In genomic region chr11:571802-572185, GRCh38 we compare ENCODE assay signal across 16 cellular contexts. TPM values are rescaled to one million over a fixed set of nuclear protein-coding genes. Genes with fewer than 3 reads are reported as not detected.
"Had no signal": no experiment of that assay in that cellular context is flagged by ENCODE, and none has a peak within 500 bp of the region (broad histone marks: within the 10 kb centered on the region; RNA-seq: fewer than 3 reads in every experiment).

No MANE protein-coding gene starts in this region.

- FAIRE-seq: pancreas, urothelium cell line had no signal

- H3K27ac ChIP-seq: dorsolateral prefrontal cortex, hepatocyte, pancreas had no signal

- H3K9me3 Mint-ChIP-seq: naive thymus-derived CD8-positive, alpha-beta T cell; neural crest cell had no signal

- H3K27me3 ChIP-seq: dorsolateral prefrontal cortex, hepatocyte, pancreas had no signal

- H3K36me3 Mint-ChIP-seq: naive thymus-derived CD8-positive, alpha-beta T cell had no signal

- ATAC-seq: naive thymus-derived CD8-positive, alpha-beta T cell; pancreas; right cardiac atrium had no signal

- H2AFZ ChIP-seq: hepatocyte had no signal

- H3K4me2 ChIP-seq: hepatocyte, smooth muscle cell had no signal

- H3K9me3 ChIP-seq: pancreas had no signal

- H3K36me3 ChIP-seq: pancreas had no signal

- H3K4me3 ChIP-seq: dorsolateral prefrontal cortex, hepatocyte, pancreas, smooth muscle cell had no signal

- H3K27ac Mint-ChIP-seq: progenitor cell of endocrine pancreas had no signal

- DNase-seq: cortex of kidney; dorsolateral prefrontal cortex; effector CD8-positive, alpha-beta T cell; foreskin melanocyte; kidney glomerular epithelial cell; naive thymus-derived CD8-positive, alpha-beta T cell; occipital lobe; stimulated activated CD4-positive, alpha-beta T cell treated with anti-CD3 and anti-CD28 coated beads, Interleukin-2, amount 100 ng/mL, for 48 hours; stimulated activated naive CD4-positive, alpha-beta T cell treated with Interleukin-2 at 50 U/mL for 16 hours had no signal

RNA-seq across cellular contexts. Expression of gene LMNTD2, which starts 11.3 kb away (rescaled TPM):
- total RNA-seq: smooth muscle cell had no signal
